9 cellular contexts compared by ENCODE assay signal in the genomic region with DNA sequence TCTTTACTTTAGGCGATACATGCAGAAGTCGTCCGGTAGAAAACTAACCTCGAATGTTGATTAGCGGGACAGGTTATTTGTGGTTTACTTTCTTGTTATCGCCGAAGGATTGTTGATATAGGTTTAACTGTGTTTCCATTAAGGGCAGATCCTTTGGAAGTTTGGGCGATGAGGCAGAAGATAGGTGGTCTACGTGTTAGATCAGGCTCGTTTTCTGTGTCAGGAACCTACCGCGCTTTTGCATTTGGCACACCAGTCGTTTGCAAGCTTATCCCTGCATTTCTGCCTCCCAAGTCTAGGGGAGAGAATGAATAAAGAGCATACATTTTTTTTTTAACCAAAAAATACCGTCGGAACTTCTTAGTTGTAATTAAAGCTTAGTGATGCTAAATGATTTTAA. TPM values are rescaled to one million over a fixed set of nuclear protein-coding genes. Genes with fewer than 3 reads are reported as not detected.
DNase-seq lines count a peak whose midpoint lies in the region; ATAC-seq and TF ChIP-seq lines count a peak whose summit lies in the region.
"Had no signal": no experiment of that assay in that cellular context is flagged by ENCODE, and none has a peak within 500 bp of the region (broad histone marks: within the 10 kb centered on the region; RNA-seq: fewer than 3 reads in every experiment).

No MANE protein-coding gene starts in this region.

- H3K79me2 ChIP-seq in OCI-LY3 (ENCODE audit: low read length), result peaks cover 69% of the 10 kb centered on the region

- H3K36me3 ChIP-seq in OCI-LY3 (replicated peaks; ENCODE audit: low read depth, low read length), result peaks cover 36% of the 10 kb centered on the region
- H3K36me3 ChIP-seq in SJCRH30, result no peaks in the 10 kb centered on the region

- H3K36me3 Mint-ChIP-seq in activated CD8-positive, alpha-beta memory T cell treated with anti-CD3 and anti-CD28 coated beads, Interleukin-2, amount 10 ng/mL, durations not matched to agents 7 days and 5 days, result peaks cover 33% of the 10 kb centered on the region

- H3K9me3 Mint-ChIP-seq in activated CD8-positive, alpha-beta memory T cell treated with anti-CD3 and anti-CD28 coated beads, Interleukin-2, amount 10 ng/mL, durations not matched to agents 7 days and 5 days (ENCODE audit: low read depth), result no peaks in the 10 kb centered on the region
- H3K9me3 Mint-ChIP-seq: nephron progenitor cell had no signal

- peak overlapping the region; percentile 96 for H3K27ac ChIP-seq in OCI-LY3 (ENCODE audit: low read length)
- no peak overlapping the region for H3K27ac ChIP-seq in SJCRH30

- peak overlapping the region; percentile 99 for H3K27ac Mint-ChIP-seq in activated CD8-positive, alpha-beta memory T cell treated with anti-CD3 and anti-CD28 coated beads, Interleukin-2, amount 10 ng/mL, durations not matched to agents 7 days and 5 days
- H3K27ac Mint-ChIP-seq: nephron progenitor cell had no signal

- H4K20me1 ChIP-seq in OCI-LY3 (ENCODE audit: insufficient read depth, low read length), result peaks cover 52% of the 10 kb centered on the region

- ATAC-seq in activated CD8-positive, alpha-beta memory T cell treated with anti-CD3 and anti-CD28 coated beads, Interleukin-2, amount 10 ng/mL, durations not matched to agents 7 days and 5 days, result no peak

- H3K4me3 Mint-ChIP-seq in activated CD8-positive, alpha-beta memory T cell treated with anti-CD3 and anti-CD28 coated beads, Interleukin-2, amount 10 ng/mL, durations not matched to agents 7 days and 5 days, result peak overlapping the region; percentile 99
- H3K4me3 Mint-ChIP-seq: nephron progenitor cell had no signal

- no peak for TF ChIP-seq CTCF in OCI-LY3 (IDR thresholded peaks at IDR 0.05; ENCODE audit: low read depth, low read length)
- TF ChIP-seq CTCF in epithelial cell of proximal tubule (conservative IDR thresholded peaks at IDR 0.05; ENCODE audit: low read depth, low read length), result no peak

- H3K4me1 ChIP-seq in OCI-LY3 (ENCODE audit: low read length) (peaks cover 19% of the 10 kb centered on the region), SJCRH30 (no peaks in the 10 kb centered on the region)

- no peaks in the 10 kb centered on the region for H3K9me3 ChIP-seq in OCI-LY3 (ENCODE audit: insufficient read depth, low read length)
- no peaks in the 10 kb centered on the region for H3K9me3 ChIP-seq in SJCRH30 (replicated peaks)

- H3K4me3 ChIP-seq in OCI-LY3 (ENCODE audit: low read length), result peak overlapping the region; percentile 98
- peak overlapping the region; percentile 83 for H3K4me3 ChIP-seq in epithelial cell of proximal tubule (ENCODE audit: low read depth, low read length)
- H3K4me3 ChIP-seq in SJCRH30, result no peak overlapping the region

- H3K27me3 ChIP-seq in OCI-LY3 (ENCODE audit: low read depth, low read length) (no peaks in the 10 kb centered on the region), SJCRH30 (no peaks in the 10 kb centered on the region)

- no peak overlapping the region for H2AFZ ChIP-seq in OCI-LY3 (ENCODE audit: low read depth, low read length)

- peaks cover 31% of the 10 kb centered on the region for H3K4me1 Mint-ChIP-seq in activated CD8-positive, alpha-beta memory T cell treated with anti-CD3 and anti-CD28 coated beads, Interleukin-2, amount 10 ng/mL, durations not matched to agents 7 days and 5 days
- H3K4me1 Mint-ChIP-seq: nephron progenitor cell had no signal

- H3K27me3 Mint-ChIP-seq in activated CD8-positive, alpha-beta memory T cell treated with anti-CD3 and anti-CD28 coated beads, Interleukin-2, amount 10 ng/mL, durations not matched to agents 7 days and 5 days, result no peaks in the 10 kb centered on the region

- peak; percentile 48 for DNase-seq in activated CD8-positive, alpha-beta memory T cell treated with anti-CD3 and anti-CD28 coated beads, Interleukin-2, amount 10 ng/mL, durations not matched to agents 7 days and 5 days
- no peak for DNase-seq in activated CD8-positive, alpha-beta memory T cell treated with anti-CD3 and anti-CD28 coated beads, Interleukin-2, amount 50 U/mL, for 4 hours
- DNase-seq in epithelial cell of proximal tubule (ENCODE audit: low read depth) (no peak), SJCRH30 (no peak)
- peak; percentile 25 for DNase-seq in stimulated activated CD8-positive, alpha-beta memory T cell treated with anti-CD3 and anti-CD28 coated beads, Interleukin-4, amount 100 ng/mL, for 48 hours
- DNase-seq in stimulated activated CD4-positive, alpha-beta T cell treated with anti-CD3 and anti-CD28 coated beads, Interleukin-2, amount 100 ng/mL, for 24 hours, result no peak
- no peak for DNase-seq in activated CD8-positive, alpha-beta memory T cell treated with anti-CD3 and anti-CD28 coated beads for 24 hours
- DNase-seq: nephron progenitor cell had no signal

- CTCF ChIA-PET in activated CD8-positive, alpha-beta memory T cell treated with anti-CD3 and anti-CD28 coated beads, Interleukin-2, amount 10 ng/mL, durations not matched to agents 7 days and 5 days (lab: Charles Lee), result no interaction called here

- H3K9ac ChIP-seq in OCI-LY3 (ENCODE audit: low read length), result peak overlapping the region; percentile 98

- H3K4me2 ChIP-seq in OCI-LY3 (ENCODE audit: low read length), result peak overlapping the region; percentile 87

RNA-seq across cellular contexts. Expression of gene DDX3Y, which starts 1.2 kb away (rescaled TPM):
- 100 to 1,000 TPM in 1 of 2 experiments, 10 to 100 TPM in 1; 91.7 to 101 TPM for total RNA-seq in activated CD8-positive, alpha-beta memory T cell treated with anti-CD3 and anti-CD28 coated beads, Interleukin-2, amount 10 ng/mL, durations not matched to agents 7 days and 5 days
- total RNA-seq in epithelial cell of proximal tubule, result 24.6 and 34.3 TPM in 2 replicates
- total RNA-seq in SJCRH30 (2014; rRNA removed; shearing (Covaris generic)), result 0.20 TPM in 1 of 2 replicates, not detected in the other

Comparison
In these comparisons a context has a peak if more than half of its experiments do, and no peak if none do; other contexts are left out.
1. DNase-seq: peak in activated CD8-positive, alpha-beta memory T cell treated with anti-CD3 and anti-CD28 coated beads, Interleukin-2, amount 10 ng/mL, durations not matched to agents 7 days and 5 days (single experiment) and stimulated activated CD8-positive, alpha-beta memory T cell treated with anti-CD3 and anti-CD28 coated beads, Interleukin-4, amount 100 ng/mL, for 48 hours (single experiment); none in activated CD8-positive, alpha-beta memory T cell treated with anti-CD3 and anti-CD28 coated beads, Interleukin-2, amount 50 U/mL, for 4 hours (single experiment), epithelial cell of proximal tubule (single experiment), SJCRH30 (0 of 2), stimulated activated CD4-positive, alpha-beta T cell treated with anti-CD3 and anti-CD28 coated beads, Interleukin-2, amount 100 ng/mL, for 24 hours (0 of 2) and activated CD8-positive, alpha-beta memory T cell treated with anti-CD3 and anti-CD28 coated beads for 24 hours (single experiment).